Comparison of ENCODE assay signal across 1 cellular context in the genomic region with DNA sequence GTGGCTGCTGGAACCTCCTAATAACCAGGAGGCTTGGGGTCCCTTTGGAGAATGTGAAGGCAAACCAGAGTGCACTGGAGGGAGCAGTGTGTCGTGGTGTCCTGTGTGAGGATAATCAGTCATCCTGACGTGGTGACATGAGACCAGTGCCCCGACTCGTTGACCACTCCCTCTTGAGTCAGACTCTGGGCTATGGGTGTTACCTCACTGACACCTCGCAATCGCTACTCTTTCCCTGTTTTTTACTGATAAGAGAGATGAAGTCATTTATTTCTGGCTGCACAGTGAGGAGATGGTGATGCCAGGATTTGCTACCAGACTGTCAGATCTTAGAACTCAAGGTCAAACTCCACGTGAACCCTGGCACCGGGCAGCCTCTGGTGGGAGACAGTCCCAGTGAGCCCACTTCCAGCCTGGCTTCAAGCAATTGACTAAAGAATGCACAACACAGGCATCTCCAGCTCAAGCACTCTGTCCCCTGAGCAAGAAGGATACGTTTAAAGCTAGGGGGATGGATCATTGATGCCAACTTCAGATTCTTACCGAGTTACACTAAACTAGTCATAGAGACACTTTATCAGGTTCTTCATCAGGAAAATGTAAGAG.
A peak's percentile ranks its signal among the peaks of the same experiment; 100 is the strongest.
TF ChIP-seq lines count a peak whose summit lies in the region.

No MANE protein-coding gene starts in this region.

TF ChIP-seq in K562, 482 proteins besides CTCF, POLR2A, EP300 and RAD21 (continued from another document and continues in another):
- TF ChIP-seq ATF3 (IDR thresholded peaks at IDR 0.05): peak; percentile 95
- peak; percentile 67; the same call in 1 of the 2 replicates for TF ChIP-seq ATF3 (CRISPR knock-in tag; conservative IDR thresholded peaks at IDR 0.05)
- no peak for TF ChIP-seq ADNP (tag; IDR thresholded peaks at IDR 0.05)
- no peak for TF ChIP-seq PURB (CRISPR knock-in tag; IDR thresholded peaks at IDR 0.05; ENCODE audit: low read depth)
- no peak for TF ChIP-seq ATF2 (CRISPR knock-in tag; IDR thresholded peaks at IDR 0.05)
- peak; percentile 88 for TF ChIP-seq FOSL1 (tag; conservative IDR thresholded peaks at IDR 0.05)
- TF ChIP-seq KLF1 (tag; IDR thresholded peaks at IDR 0.05): no peak; the same call in 1 of the 2 replicates
- TF ChIP-seq, protein P1, sequence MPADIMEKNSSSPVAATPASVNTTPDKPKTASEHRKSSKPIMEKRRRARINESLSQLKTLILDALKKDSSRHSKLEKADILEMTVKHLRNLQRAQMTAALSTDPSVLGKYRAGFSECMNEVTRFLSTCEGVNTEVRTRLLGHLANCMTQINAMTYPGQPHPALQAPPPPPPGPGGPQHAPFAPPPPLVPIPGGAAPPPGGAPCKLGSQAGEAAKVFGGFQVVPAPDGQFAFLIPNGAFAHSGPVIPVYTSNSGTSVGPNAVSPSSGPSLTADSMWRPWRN (IDR thresholded peaks at IDR 0.05; ENCODE audit: low read depth): peak; percentile 93
- peak; percentile 22 to 49; a peak in 1 of 4 replicates for TF ChIP-seq KDM1A (IDR thresholded peaks at IDR 0.05)
- TF ChIP-seq, protein P2, sequence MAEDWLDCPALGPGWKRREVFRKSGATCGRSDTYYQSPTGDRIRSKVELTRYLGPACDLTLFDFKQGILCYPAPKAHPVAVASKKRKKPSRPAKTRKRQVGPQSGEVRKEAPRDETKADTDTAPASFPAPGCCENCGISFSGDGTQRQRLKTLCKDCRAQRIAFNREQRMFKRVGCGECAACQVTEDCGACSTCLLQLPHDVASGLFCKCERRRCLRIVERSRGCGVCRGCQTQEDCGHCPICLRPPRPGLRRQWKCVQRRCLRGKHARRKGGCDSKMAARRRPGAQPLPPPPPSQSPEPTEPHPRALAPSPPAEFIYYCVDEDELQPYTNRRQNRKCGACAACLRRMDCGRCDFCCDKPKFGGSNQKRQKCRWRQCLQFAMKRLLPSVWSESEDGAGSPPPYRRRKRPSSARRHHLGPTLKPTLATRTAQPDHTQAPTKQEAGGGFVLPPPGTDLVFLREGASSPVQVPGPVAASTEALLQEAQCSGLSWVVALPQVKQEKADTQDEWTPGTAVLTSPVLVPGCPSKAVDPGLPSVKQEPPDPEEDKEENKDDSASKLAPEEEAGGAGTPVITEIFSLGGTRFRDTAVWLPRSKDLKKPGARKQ (CRISPR knock-in tag; IDR thresholded peaks at IDR 0.05): no peak
- TF ChIP-seq SREBF1 (IDR thresholded peaks at IDR 0.05; ENCODE audit: borderline replicate concordance, low read depth, low read length): no peak
- TF ChIP-seq, protein P3, sequence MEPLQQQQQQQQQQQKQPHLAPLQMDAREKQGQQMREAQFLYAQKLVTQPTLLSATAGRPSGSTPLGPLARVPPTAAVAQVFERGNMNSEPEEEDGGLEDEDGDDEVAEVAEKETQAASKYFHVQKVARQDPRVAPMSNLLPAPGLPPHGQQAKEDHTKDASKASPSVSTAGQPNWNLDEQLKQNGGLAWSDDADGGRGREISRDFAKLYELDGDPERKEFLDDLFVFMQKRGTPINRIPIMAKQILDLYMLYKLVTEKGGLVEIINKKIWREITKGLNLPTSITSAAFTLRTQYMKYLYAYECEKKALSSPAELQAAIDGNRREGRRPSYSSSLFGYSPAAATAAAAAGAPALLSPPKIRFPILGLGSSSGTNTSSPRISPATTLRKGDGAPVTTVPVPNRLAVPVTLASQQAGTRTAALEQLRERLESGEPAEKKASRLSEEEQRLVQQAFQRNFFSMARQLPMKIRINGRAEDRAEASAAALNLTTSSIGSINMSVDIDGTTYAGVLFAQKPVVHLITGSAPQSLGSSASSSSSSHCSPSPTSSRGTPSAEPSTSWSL (CRISPR knock-in tag; IDR thresholded peaks at IDR 0.05; ENCODE audit: borderline replicate concordance): no peak
- peak; percentile 97 for TF ChIP-seq JUND (IDR thresholded peaks at IDR 0.05; ENCODE audit: borderline replicate concordance, low read depth, low read length)
- peak; percentile 98 for TF ChIP-seq JUND (tag; IDR thresholded peaks at IDR 0.05; ENCODE audit: borderline replicate concordance, low read depth, low read length)
- TF ChIP-seq DPF2 (IDR thresholded peaks at IDR 0.05): peak; percentile 92
- no peak for TF ChIP-seq CC2D1A (IDR thresholded peaks at IDR 0.05)
- no peak for TF ChIP-seq FOXJ3 (CRISPR knock-in tag; IDR thresholded peaks at IDR 0.05)
- peak; percentile 90 for TF ChIP-seq CREM (IDR thresholded peaks at IDR 0.05; ENCODE audit: low read depth)
- TF ChIP-seq, protein P4, sequence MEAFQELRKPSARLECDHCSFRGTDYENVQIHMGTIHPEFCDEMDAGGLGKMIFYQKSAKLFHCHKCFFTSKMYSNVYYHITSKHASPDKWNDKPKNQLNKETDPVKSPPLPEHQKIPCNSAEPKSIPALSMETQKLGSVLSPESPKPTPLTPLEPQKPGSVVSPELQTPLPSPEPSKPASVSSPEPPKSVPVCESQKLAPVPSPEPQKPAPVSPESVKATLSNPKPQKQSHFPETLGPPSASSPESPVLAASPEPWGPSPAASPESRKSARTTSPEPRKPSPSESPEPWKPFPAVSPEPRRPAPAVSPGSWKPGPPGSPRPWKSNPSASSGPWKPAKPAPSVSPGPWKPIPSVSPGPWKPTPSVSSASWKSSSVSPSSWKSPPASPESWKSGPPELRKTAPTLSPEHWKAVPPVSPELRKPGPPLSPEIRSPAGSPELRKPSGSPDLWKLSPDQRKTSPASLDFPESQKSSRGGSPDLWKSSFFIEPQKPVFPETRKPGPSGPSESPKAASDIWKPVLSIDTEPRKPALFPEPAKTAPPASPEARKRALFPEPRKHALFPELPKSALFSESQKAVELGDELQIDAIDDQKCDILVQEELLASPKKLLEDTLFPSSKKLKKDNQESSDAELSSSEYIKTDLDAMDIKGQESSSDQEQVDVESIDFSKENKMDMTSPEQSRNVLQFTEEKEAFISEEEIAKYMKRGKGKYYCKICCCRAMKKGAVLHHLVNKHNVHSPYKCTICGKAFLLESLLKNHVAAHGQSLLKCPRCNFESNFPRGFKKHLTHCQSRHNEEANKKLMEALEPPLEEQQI (IDR thresholded peaks at IDR 0.05): no peak
- TF ChIP-seq MTA3 (IDR thresholded peaks at IDR 0.05; ENCODE audit: borderline replicate concordance): peak; percentile 81
- peak; percentile 85 for TF ChIP-seq HMBOX1 (IDR thresholded peaks at IDR 0.05)
- TF ChIP-seq TAL1 (IDR thresholded peaks at IDR 0.05): peak; percentile 68
- TF ChIP-seq, protein P5, sequence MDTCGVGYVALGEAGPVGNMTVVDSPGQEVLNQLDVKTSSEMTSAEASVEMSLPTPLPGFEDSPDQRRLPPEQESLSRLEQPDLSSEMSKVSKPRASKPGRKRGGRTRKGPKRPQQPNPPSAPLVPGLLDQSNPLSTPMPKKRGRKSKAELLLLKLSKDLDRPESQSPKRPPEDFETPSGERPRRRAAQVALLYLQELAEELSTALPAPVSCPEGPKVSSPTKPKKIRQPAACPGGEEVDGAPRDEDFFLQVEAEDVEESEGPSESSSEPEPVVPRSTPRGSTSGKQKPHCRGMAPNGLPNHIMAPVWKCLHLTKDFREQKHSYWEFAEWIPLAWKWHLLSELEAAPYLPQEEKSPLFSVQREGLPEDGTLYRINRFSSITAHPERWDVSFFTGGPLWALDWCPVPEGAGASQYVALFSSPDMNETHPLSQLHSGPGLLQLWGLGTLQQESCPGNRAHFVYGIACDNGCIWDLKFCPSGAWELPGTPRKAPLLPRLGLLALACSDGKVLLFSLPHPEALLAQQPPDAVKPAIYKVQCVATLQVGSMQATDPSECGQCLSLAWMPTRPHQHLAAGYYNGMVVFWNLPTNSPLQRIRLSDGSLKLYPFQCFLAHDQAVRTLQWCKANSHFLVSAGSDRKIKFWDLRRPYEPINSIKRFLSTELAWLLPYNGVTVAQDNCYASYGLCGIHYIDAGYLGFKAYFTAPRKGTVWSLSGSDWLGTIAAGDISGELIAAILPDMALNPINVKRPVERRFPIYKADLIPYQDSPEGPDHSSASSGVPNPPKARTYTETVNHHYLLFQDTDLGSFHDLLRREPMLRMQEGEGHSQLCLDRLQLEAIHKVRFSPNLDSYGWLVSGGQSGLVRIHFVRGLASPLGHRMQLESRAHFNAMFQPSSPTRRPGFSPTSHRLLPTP (IDR thresholded peaks at IDR 0.05; ENCODE audit: borderline replicate concordance, extremely low read depth, insufficient read length): no peak
- TF ChIP-seq ESRRA (IDR thresholded peaks at IDR 0.05; ENCODE audit: borderline replicate concordance, low read depth): peak; percentile 86
- TF ChIP-seq TFAP4 (CRISPR knock-in tag; IDR thresholded peaks at IDR 0.05; ENCODE audit: borderline replicate concordance): peak; percentile 43; the same call in 1 of the 2 replicates
- no peak for TF ChIP-seq PRDM10 (IDR thresholded peaks at IDR 0.05; ENCODE audit: partially characterized antibody)
- 0 out of 2 replicates have a peak, but pooled peaks have one; percentile 6 for TF ChIP-seq ZNF143 (CRISPR knock-in tag; IDR thresholded peaks at IDR 0.05)
- peak; percentile 98 for TF ChIP-seq ATF7 (IDR thresholded peaks at IDR 0.05)
- peak; percentile 55 for TF ChIP-seq NCOR1 (IDR thresholded peaks at IDR 0.05)
- no peak for TF ChIP-seq AFF1 (IDR thresholded peaks at IDR 0.05; ENCODE audit: low read depth in 1 of 2, partially characterized antibody in 2 of 2)
